Comparison of ENCODE assay signal across 29 cellular contexts in genomic region chr1:65993047-65993363, GRCh38.
DNase-seq lines count a peak whose midpoint lies in the region; ATAC-seq, FAIRE-seq and TF ChIP-seq lines count a peak whose summit lies in the region.
"Had no signal": no experiment of that assay in that cellular context is flagged by ENCODE, and none has a peak within 500 bp of the region (broad histone marks: within the 10 kb centered on the region; RNA-seq: fewer than 3 reads in every experiment).

No MANE protein-coding gene starts in this region.

- WGBS in K562 (ENCODE audit: insufficient coverage, low coverage, missing lambda C conversion rate), result 2% methylated on average over 6 of the region's 6 CpGs

- H3K4me2 ChIP-seq in K562 (ENCODE audit: insufficient read depth, low read length), result no peak overlapping the region

- CTCF ChIA-PET in K562 (lab: Yijun Ruan, JAX; ENCODE audit: low intra/inter-chr PET ratio), result no interaction called here

- H3K9me3 ChIP-seq in K562 (replicated peaks; ENCODE audit: control insufficient read depth, insufficient read depth, low read depth, low read length), result no peaks in the 10 kb centered on the region
- H3K9me3 ChIP-seq: psoas muscle, vagina had no signal

- no peak for TF ChIP-seq POLR2A in K562 (conservative IDR thresholded peaks at IDR 0.05)

- H3K27ac ChIP-seq in K562 (ENCODE audit: extremely low read depth, low read depth, low read length) (no peak overlapping the region), layer of hippocampus (ENCODE audit: low read depth, low read length) (peak overlapping the region; percentile 63), temporal lobe (ENCODE audit: low read depth, low read length) (peak overlapping the region; percentile 78)
- H3K27ac ChIP-seq: 22Rv1, psoas muscle, RWPE1, vagina, WERI-Rb-1 had no signal

- no peak for TF ChIP-seq CTCF in K562 (IDR thresholded peaks at IDR 0.05 in 2 of 3, conservative IDR thresholded peaks at IDR 0.05 in 1 of 3; ENCODE audit: insufficient read depth in 2 of 3, low read depth in 1 of 3, low read length in 3 of 3)

- H2AFZ ChIP-seq in K562 (ENCODE audit: low read depth, low read length), result no peak overlapping the region

- H3K9ac ChIP-seq in K562 (ENCODE audit: insufficient read depth in 1 of 2, low read depth in 2 of 2, low read length in 2 of 2), result no peak overlapping the region

- no TSS peak for BruUV-seq in K562 (replicated peaks; lab: Mats Ljungman, UMichigan)

- no peaks in the 10 kb centered on the region; a peak in 1 of 5 replicates for H3K27me3 ChIP-seq in K562 (ENCODE audit: control insufficient read depth in 2 of 2, insufficient read depth in 2 of 2, low read length in 2 of 2)
- no peaks in the 10 kb centered on the region for H3K27me3 ChIP-seq in layer of hippocampus (ENCODE audit: control insufficient read depth, insufficient read depth, low read length)
- H3K27me3 ChIP-seq: vagina had no signal

- ATAC-seq in K562 (no peak), GM19397 (IDR thresholded peaks at IDR 0.05; ENCODE audit: unreplicated experiment) (no peak)
- ATAC-seq: CD8-positive, alpha-beta T cell; effector memory CD8-positive, alpha-beta T cell; GM12878; psoas muscle; stimulated activated naive B cell treated with anti-CD40 and anti-IgM and Interleukin-4, amounts not matched to agents 10 μg/mL and 1 μg/mL and 100 μg/mL, for 72 hours had no signal

- H3K79me2 ChIP-seq in K562 (ENCODE audit: control insufficient read depth, insufficient read depth, low read length), result no peaks in the 10 kb centered on the region

- FAIRE-seq in K562 (lab: Jason Lieb, UNC) (peak; percentile 15), GM19239 (lab: Jason Lieb, UNC) (no peak)
- FAIRE-seq: colon, GM12878, H54 had no signal

- no peaks in the 10 kb centered on the region for H3K9me1 ChIP-seq in K562 (ENCODE audit: control insufficient read depth, insufficient read depth, low read length)

- in situ Hi-C loops in K562 (cut with MboI), result no loop called here
- in situ Hi-C loops in ACHN (cut with HindIII; ENCODE audit: low pct_ligation_motif_present, low pct_unique_long_range_greater_than_20kb, low sequenced_read_pairs), result no loop called here

- POLR2A ChIA-PET in K562 (lab: Yijun Ruan, JAX), result no interaction called here

- no peaks in the 10 kb centered on the region for H4K20me1 ChIP-seq in K562 (replicated peaks; ENCODE audit: control insufficient read depth, insufficient read depth, low read length)

- no peak overlapping the region for H3K4me3 ChIP-seq in K562
- H3K4me3 ChIP-seq: GM12878, lung, psoas muscle had no signal

- H3K36me3 ChIP-seq in K562 (ENCODE audit: control insufficient read depth, insufficient read depth, low read length), result no peaks in the 10 kb centered on the region
- H3K36me3 ChIP-seq: vagina, WERI-Rb-1 had no signal

- DNase-seq in NCI-H2029 treated with DMSO at 0.1 percent for 48 hours (lab: John Stamatoyannopoulos, UW) (peak; percentile 38), NCI-H2029 (lab: John Stamatoyannopoulos, UW) (no peak), K562 (ENCODE audit: extremely low read depth in 1 of 4, low spot score in 3 of 4) (no peak), GM19239 (ENCODE audit: insufficient read length, low spot score) (no peak), ACHN (no peak)
- DNase-seq: activated CD4-positive, alpha-beta T cell treated with anti-CD3 and anti-CD28 coated beads, Interleukin-2, amount 10 ng/mL, durations not matched to agents 24 days and 14 days; activated gamma-delta T cell treated with Interleukin-2 at 50 U/mL for 16 hours; activated T-cell treated with anti-CD3 and anti-CD28 coated beads, Interleukin-2, amount 50 U/mL, for 1 hour; CD8-positive, alpha-beta T cell; effector memory CD8-positive, alpha-beta T cell; EL; foreskin fibroblast; NCI-H1105 treated with DMSO at 0.1 percent for 48 hours; NCI-H2081; NCI-H82; psoas muscle; stimulated activated CD4-positive, alpha-beta T cell treated with anti-CD3 and anti-CD28 coated beads, Interleukin-15, amount 100 ng/mL, for 24 hours; stimulated activated naive B cell treated with anti-CD40 and anti-IgM and Interleukin-4, amounts not matched to agents 10 μg/mL and 1 μg/mL and 100 μg/mL, for 72 hours; WERI-Rb-1 had no signal

- H3K4me1 ChIP-seq in K562 (replicated peaks in 1 of 2; ENCODE audit: control insufficient read depth in 2 of 2, insufficient read depth in 2 of 2, low read length in 2 of 2), result no peaks in the 10 kb centered on the region
- H3K4me1 ChIP-seq: psoas muscle, vagina had no signal

- intact Hi-C loops in K562 (cut with micrococcal nuclease), result no loop called here

- TF ChIP-seq EP300 in K562 (IDR thresholded peaks at IDR 0.05; ENCODE audit: low read length), result no peak

- no peak for TF ChIP-seq RAD21 in K562 (CRISPR knock-in tag; conservative IDR thresholded peaks at IDR 0.05 in 1 of 2, IDR thresholded peaks at IDR 0.05 in 1 of 2)

TF ChIP-seq in K562, 482 proteins besides CTCF, POLR2A, EP300 and RAD21:
- TF ChIP-seq ILK (tag; IDR thresholded peaks at IDR 0.05; ENCODE audit: borderline replicate concordance, low read depth), result no peak
- no peak for TF ChIP-seq ZSCAN29 (IDR thresholded peaks at IDR 0.05)
- no peak for TF ChIP-seq RBM22 (IDR thresholded peaks at IDR 0.05; ENCODE audit: low read depth, low read length, poor library complexity, severe bottlenecking)
- TF ChIP-seq BRD4 (IDR thresholded peaks at IDR 0.05), result no peak
- TF ChIP-seq ZNF589 (CRISPR knock-in tag; IDR thresholded peaks at IDR 0.05; ENCODE audit: low read depth), result no peak
- TF ChIP-seq TCF15 (CRISPR knock-in tag; IDR thresholded peaks at IDR 0.05), result no peak
- TF ChIP-seq HMG20A (CRISPR knock-in tag; conservative IDR thresholded peaks at IDR 0.05), result no peak
